In the genomic region with DNA sequence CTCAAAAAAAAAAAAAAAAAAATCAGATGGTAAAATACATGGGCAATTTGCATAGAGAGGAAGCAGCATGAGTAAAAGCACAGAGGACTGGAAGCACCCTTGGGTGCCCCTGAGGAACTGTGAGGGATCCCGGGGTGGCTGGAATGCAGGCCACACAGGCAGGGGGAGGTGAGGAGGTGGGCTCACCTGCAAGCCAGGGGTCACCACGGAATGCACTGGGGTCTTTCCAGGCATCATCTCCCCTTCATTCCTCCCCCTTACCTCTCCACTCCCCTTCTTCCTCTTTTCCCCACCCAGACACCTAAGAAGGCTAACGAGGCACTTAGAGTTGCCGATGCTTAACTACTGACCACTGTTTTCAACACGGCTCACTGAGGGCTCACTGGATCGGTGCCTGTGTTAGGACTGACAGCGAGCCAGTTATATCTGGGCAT, we compare ENCODE assay signal across 16 cellular contexts. TPM values are rescaled to one million over a fixed set of nuclear protein-coding genes. Genes with fewer than 3 reads are reported as not detected.
A peak's percentile ranks its signal among the peaks of the same experiment; 100 is the strongest.
DNase-seq lines count a peak whose midpoint lies in the region; ATAC-seq and TF ChIP-seq lines count a peak whose summit lies in the region.
"Had no signal": no experiment of that assay in that cellular context is flagged by ENCODE, and none has a peak within 500 bp of the region (broad histone marks: within the 10 kb centered on the region; RNA-seq: fewer than 3 reads in every experiment).

No MANE protein-coding gene starts in this region.

- peak; percentile 73 for DNase-seq in OCI-LY7 (ENCODE audit: low spot score)
- no peak for DNase-seq in osteoblast (ENCODE audit: insufficient read length, low spot score, missing footprints)
- DNase-seq in central memory CD4-positive, alpha-beta T cell, result no peak
- no peak for DNase-seq in head of caudate nucleus
- DNase-seq in right atrium auricular region (ENCODE audit: low spot score), result no peak
- DNase-seq in GM23248, result no peak
- DNase-seq: activated CD4-positive, alpha-beta T cell treated with anti-CD3 and anti-CD28 coated beads for 4 hours; activated naive CD8-positive, alpha-beta T cell treated with anti-CD3 and anti-CD28 coated beads, Interleukin-2, amount 10 ng/mL, durations not matched to agents 7 days and 5 days; CD4-positive, CD25-positive, alpha-beta regulatory T cell; foreskin fibroblast; HFFc6; MG63; naive thymus-derived CD8-positive, alpha-beta T cell had no signal

- peak; percentile 60 for ATAC-seq in GM18511 (IDR thresholded peaks at IDR 0.05; ENCODE audit: unreplicated experiment)
- ATAC-seq: Right ventricle myocardium inferior had no signal

- 52 to 60% methylated on average over 7 of the region's 7 CpGs for WGBS in GM23248 (ENCODE audit: low coverage in 1 of 2, low lambda C conversion rate in 2 of 2, missing lambda C conversion rate in 2 of 2), 2 experiments

- H4K20me1 ChIP-seq in OCI-LY7 (ENCODE audit: insufficient read depth, low read length) (no peaks in the 10 kb centered on the region), osteoblast (ENCODE audit: insufficient read depth, low read length) (no peaks in the 10 kb centered on the region), GM23248 (ENCODE audit: insufficient read depth) (no peaks in the 10 kb centered on the region)

- H2AFZ ChIP-seq in OCI-LY7 (ENCODE audit: low read length) (peak overlapping the region; percentile 85), osteoblast (ENCODE audit: low read length) (peak overlapping the region; percentile 15), GM23248 (no peak overlapping the region)

- POLR2A ChIA-PET in HEK293 (lab: Yijun Ruan, JAX), result no interaction called here
- POLR2A ChIA-PET in OCI-LY7 (lab: Charles Lee), result interaction anchor here (0.6 to 1.6 kb wide), 4 partner anchors 18 to 51 kb away, joined by 3 to 4 read pairs (median 3); no protein-coding TSS in a partner anchor

- in situ Hi-C loops in GM23248 (cut with MboI), result no loop called here

- no peak overlapping the region for H3K27ac ChIP-seq in HEK293 (ENCODE audit: extremely low read depth, low read depth, low read length)
- peak overlapping the region; percentile 54 for H3K27ac ChIP-seq in OCI-LY7 (ENCODE audit: low read depth, low read length, poor library complexity, severe bottlenecking)
- H3K27ac ChIP-seq in osteoblast (ENCODE audit: low read depth, low read length), result no peak overlapping the region
- no peak overlapping the region for H3K27ac ChIP-seq in right atrium auricular region
- H3K27ac ChIP-seq in GM23248, result no peak overlapping the region

- CTCF ChIA-PET in HEK293 (lab: Yijun Ruan, JAX), result interaction anchor here (2.1 kb wide), 1 partner anchor 27 kb away, joined by 7 read pairs; no protein-coding TSS in a partner anchor
- CTCF ChIA-PET in OCI-LY7 (lab: Charles Lee; ENCODE audit: unreplicated experiment), result no interaction called here

- H3K4me2 ChIP-seq in OCI-LY7 (ENCODE audit: low read length) (peak overlapping the region; percentile 80), osteoblast (ENCODE audit: insufficient read depth, low read length) (no peak overlapping the region), GM23248 (ENCODE audit: unreplicated experiment) (no peak overlapping the region)

- BruUV-seq in OCI-LY7 (replicated peaks; lab: Mats Ljungman, UMichigan), result no TSS peak

- no peak overlapping the region for H3K9ac ChIP-seq in GM23248

- no peaks in the 10 kb centered on the region for H3F3A ChIP-seq in GM23248 (ENCODE audit: insufficient read depth)

- H3K9me3 ChIP-seq in HEK293 (ENCODE audit: control insufficient read depth, insufficient read depth, low read depth, low read length), result no peaks in the 10 kb centered on the region
- no peaks in the 10 kb centered on the region for H3K9me3 ChIP-seq in OCI-LY7 (ENCODE audit: low read length)
- no peaks in the 10 kb centered on the region for H3K9me3 ChIP-seq in osteoblast (ENCODE audit: low read depth, low read length)
- no peaks in the 10 kb centered on the region for H3K9me3 ChIP-seq in right atrium auricular region
- no peaks in the 10 kb centered on the region for H3K9me3 ChIP-seq in GM23248 (ENCODE audit: low read depth)
- H3K9me3 ChIP-seq: MG63 had no signal

- intact Hi-C loops in OCI-LY7 (cut with micrococcal nuclease; ENCODE audit: unreplicated experiment), result no loop called here
- intact Hi-C loops in head of caudate nucleus (cut with DNase I), result no loop called here

- TF ChIP-seq CTCF in HEK293 (tag by site-specific recombination; IDR thresholded peaks at IDR 0.05) (no peak), OCI-LY7 (conservative IDR thresholded peaks at IDR 0.05; ENCODE audit: low read length) (no peak), osteoblast (IDR thresholded peaks at IDR 0.05; ENCODE audit: extremely low read depth, low read depth, low read length) (no peak), right atrium auricular region (IDR thresholded peaks at IDR 0.05) (no peak)

- no peaks in the 10 kb centered on the region for H3K36me3 ChIP-seq in HEK293 (ENCODE audit: control insufficient read depth in 2 of 2, insufficient read depth in 1 of 2, low read length in 2 of 2)
- no peaks in the 10 kb centered on the region for H3K36me3 ChIP-seq in OCI-LY7 (ENCODE audit: insufficient read depth, low read length)
- no peaks in the 10 kb centered on the region for H3K36me3 ChIP-seq in osteoblast (ENCODE audit: insufficient read depth, low read length)
- H3K36me3 ChIP-seq in right atrium auricular region, result no peaks in the 10 kb centered on the region
- no peaks in the 10 kb centered on the region for H3K36me3 ChIP-seq in GM23248 (ENCODE audit: low read depth)
- H3K36me3 ChIP-seq: MG63 had no signal

- H3K4me3 ChIP-seq in HEK293 (ENCODE audit: low read depth, low read length), result no peak overlapping the region
- peak overlapping the region; percentile 49 for H3K4me3 ChIP-seq in OCI-LY7 (ENCODE audit: low read depth, low read length, poor library complexity, severe bottlenecking)
- H3K4me3 ChIP-seq in osteoblast (ENCODE audit: insufficient read depth, low read length), result no peak overlapping the region
- H3K4me3 ChIP-seq in right atrium auricular region, result no peak overlapping the region
- no peak overlapping the region for H3K4me3 ChIP-seq in GM23248
- H3K4me3 ChIP-seq: MG63 had no signal

- no peaks in the 10 kb centered on the region for H3K79me2 ChIP-seq in OCI-LY7 (ENCODE audit: insufficient read depth, low read depth, low read length)
- no peaks in the 10 kb centered on the region for H3K79me2 ChIP-seq in osteoblast (ENCODE audit: insufficient read depth, low read length)
- H3K79me2 ChIP-seq in GM23248 (ENCODE audit: insufficient read depth), result no peaks in the 10 kb centered on the region

- H3K4me1 ChIP-seq in HEK293 (ENCODE audit: control insufficient read depth, insufficient read depth, low read length), result no peaks in the 10 kb centered on the region
- peaks cover 44% of the 10 kb centered on the region for H3K4me1 ChIP-seq in OCI-LY7 (ENCODE audit: insufficient read depth, low read length, poor library complexity, severe bottlenecking)
- H3K4me1 ChIP-seq in osteoblast (ENCODE audit: insufficient read depth, low read length), result no peaks in the 10 kb centered on the region
- H3K4me1 ChIP-seq in right atrium auricular region, result no peaks in the 10 kb centered on the region
- H3K4me1 ChIP-seq in GM23248 (ENCODE audit: insufficient read depth), result no peaks in the 10 kb centered on the region

- H3K9me2 ChIP-seq in OCI-LY7 (ENCODE audit: insufficient read depth, low read length) (no peaks in the 10 kb centered on the region), GM23248 (ENCODE audit: insufficient read depth) (no peaks in the 10 kb centered on the region)

- peaks cover 3% of the 10 kb centered on the region for H3K27me3 ChIP-seq in osteoblast (ENCODE audit: insufficient read depth, low read length)
- H3K27me3 ChIP-seq in right atrium auricular region, result no peaks in the 10 kb centered on the region
- H3K27me3 ChIP-seq in GM23248 (replicated peaks; ENCODE audit: insufficient read depth), result no peaks in the 10 kb centered on the region
- H3K27me3 ChIP-seq: MG63 had no signal

TF ChIP-seq in HEK293, 187 proteins besides CTCF, POLR2A, EP300 and RAD21:
- TF ChIP-seq ZNF510 (tag by site-specific recombination; IDR thresholded peaks at IDR 0.05; ENCODE audit: insufficient replicate concordance) (no peak), ZNF423 (tag by site-specific recombination; IDR thresholded peaks at IDR 0.05) (peak; percentile 57; the same call in 1 of the 2 replicates)
TF ChIP-seq in HEK293: peak in this region for 1.

RNA-seq across cellular contexts. Expression of a gene that starts 14.4 kb away (rescaled TPM):
- 59.6 and 66.4 TPM in 2 replicates for total RNA-seq in OCI-LY7 (2014; rRNA removed; shearing (Covaris generic))
- total RNA-seq in OCI-LY7 (2022) (56.5 and 70.2 TPM in 2 replicates), osteoblast (19.4 and 21.0 TPM in 2 replicates), right atrium auricular region (10 to 100 TPM; 32.4 to 43.8 TPM)
- total RNA-seq in GM23248 (2014; rRNA removed; shearing (Covaris generic)), result 16.3 and 16.4 TPM in 2 replicates
- polyA plus RNA-seq in GM23248 (2016; fragmentation: Nextera tagmentation; extraction: Ambion mirVana), result 7.1 and 7.6 TPM in 2 replicates

RNA-seq across cellular contexts. Expression of a gene that starts 46.5 kb away (rescaled TPM):
- total RNA-seq in OCI-LY7 (2014; rRNA removed; shearing (Covaris generic)), result 1.6 and 1.8 TPM in 2 replicates
- total RNA-seq in OCI-LY7 (2022) (1.2 and 1.5 TPM in 2 replicates), osteoblast (0.36 and 1.2 TPM in 2 replicates), right atrium auricular region (under 1 TPM; 0.48 to 0.67 TPM)
- total RNA-seq in GM23248 (2014; rRNA removed; shearing (Covaris generic)), result 0.22 TPM in 1 of 2 replicates, not detected in the other
- polyA plus RNA-seq in GM23248 (2016; fragmentation: Nextera tagmentation; extraction: Ambion mirVana), result 0.22 TPM in 1 of 2 replicates, not detected in the other
